Comparison of ENCODE assay signal across 14 cellular contexts in the genomic region with DNA sequence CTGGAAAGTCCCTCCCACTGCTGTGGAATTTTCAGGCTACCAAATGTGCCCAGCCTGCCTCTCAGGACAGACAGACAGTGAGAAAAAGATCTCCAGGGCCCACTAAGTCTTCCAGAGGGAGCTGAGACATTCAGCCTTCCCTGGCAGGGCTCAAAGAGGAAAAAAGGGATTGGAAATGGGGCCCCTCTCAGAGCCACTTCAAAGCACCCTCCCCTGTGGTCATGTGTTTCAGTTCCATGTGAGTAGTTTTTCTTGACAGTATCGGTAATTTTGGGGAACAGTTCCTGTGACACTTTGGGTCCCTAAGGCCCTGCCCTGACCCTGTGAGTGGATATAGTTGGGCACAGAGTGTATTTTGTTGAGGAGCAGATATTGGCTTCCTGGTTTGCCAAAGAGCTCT. TPM values are rescaled to one million over a fixed set of nuclear protein-coding genes. Genes with fewer than 3 reads are reported as not detected.
DNase-seq lines count a peak whose midpoint lies in the region; ATAC-seq, FAIRE-seq and TF ChIP-seq lines count a peak whose summit lies in the region.
"Had no signal": no experiment of that assay in that cellular context is flagged by ENCODE, and none has a peak within 500 bp of the region (broad histone marks: within the 10 kb centered on the region; RNA-seq: fewer than 3 reads in every experiment).

No MANE protein-coding gene starts in this region.

- ATAC-seq in Right ventricle myocardium superior (ENCODE audit: poor library complexity) (no peak), HG02870 (IDR thresholded peaks at IDR 0.05; ENCODE audit: unreplicated experiment) (peak; percentile 15)
- no peak for ATAC-seq in stimulated activated effector memory CD8-positive, alpha-beta T cell treated with anti-CD3 and anti-CD28 coated beads, Interleukin-12 subunit alpha, Interleukin-12 subunit beta, amount 100 ng/mL, for 72 hours

- H2AFZ ChIP-seq in astrocyte (ENCODE audit: low read depth, low read length), result no peak overlapping the region

- peaks cover 45% of the 10 kb centered on the region for H3K4me1 Mint-ChIP-seq in astrocyte (ENCODE audit: low read depth, unreplicated experiment)
- peaks cover 67% of the 10 kb centered on the region for H3K4me1 Mint-ChIP-seq in stimulated activated effector memory CD8-positive, alpha-beta T cell treated with anti-CD3 and anti-CD28 coated beads, Interleukin-12 subunit alpha, Interleukin-12 subunit beta, amount 100 ng/mL, for 72 hours

- H3K36me3 ChIP-seq in cardiac muscle cell (no peaks in the 10 kb centered on the region), astrocyte (ENCODE audit: insufficient read depth, low read length) (no peaks in the 10 kb centered on the region)
- H3K36me3 ChIP-seq: colonic mucosa, ovary had no signal

- peaks cover 2% of the 10 kb centered on the region for H3K9me3 Mint-ChIP-seq in astrocyte (ENCODE audit: unreplicated experiment)
- no peaks in the 10 kb centered on the region for H3K9me3 Mint-ChIP-seq in stimulated activated effector memory CD8-positive, alpha-beta T cell treated with anti-CD3 and anti-CD28 coated beads, Interleukin-12 subunit alpha, Interleukin-12 subunit beta, amount 100 ng/mL, for 72 hours

- H3K27me3 ChIP-seq in cardiac muscle cell (no peaks in the 10 kb centered on the region), astrocyte (ENCODE audit: insufficient read depth, low read length) (no peaks in the 10 kb centered on the region)
- H3K27me3 ChIP-seq: colonic mucosa, ovary had no signal

- intact Hi-C loops in Right ventricle myocardium superior (cut with DNase I), result no loop called here

- H3K27ac ChIP-seq in cardiac muscle cell, result peak overlapping the region; percentile 69
- no peak overlapping the region for H3K27ac ChIP-seq in astrocyte (ENCODE audit: low read depth, low read length)
- H3K27ac ChIP-seq: colonic mucosa, ovary had no signal

- peaks cover 99% of the 10 kb centered on the region for H3K79me2 ChIP-seq in astrocyte (ENCODE audit: insufficient read depth, low read length)

- TF ChIP-seq CTCF in cardiac muscle cell (IDR thresholded peaks at IDR 0.05; ENCODE audit: low read depth, low read length) (no peak), astrocyte (IDR thresholded peaks at IDR 0.05; ENCODE audit: insufficient read depth, low read depth, low read length) (no peak), foreskin fibroblast (IDR thresholded peaks at IDR 0.05; ENCODE audit: low read depth, low read length) (no peak)

- H3K27ac Mint-ChIP-seq in astrocyte (ENCODE audit: unreplicated experiment), result peak overlapping the region; percentile 58
- H3K27ac Mint-ChIP-seq in stimulated activated effector memory CD8-positive, alpha-beta T cell treated with anti-CD3 and anti-CD28 coated beads, Interleukin-12 subunit alpha, Interleukin-12 subunit beta, amount 100 ng/mL, for 72 hours, result peak overlapping the region; percentile 67

- peaks cover 98% of the 10 kb centered on the region for H4K20me1 ChIP-seq in astrocyte (ENCODE audit: insufficient read depth, low read length)

- H3K4me2 ChIP-seq in astrocyte (ENCODE audit: low read length), result no peak overlapping the region

- no peak overlapping the region for H3K4me3 ChIP-seq in cardiac muscle cell
- H3K4me3 ChIP-seq in astrocyte (ENCODE audit: insufficient read depth, low read depth, low read length), result no peak overlapping the region
- H3K4me3 ChIP-seq in foreskin fibroblast (ENCODE audit: low read depth in 1 of 2, low read length in 2 of 2), result no peak overlapping the region
- H3K4me3 ChIP-seq: colonic mucosa, ovary had no signal

- no peak overlapping the region for H3K9ac ChIP-seq in astrocyte (ENCODE audit: low read length)

- no peak for FAIRE-seq in astrocyte (lab: Jason Lieb, UNC)

- H3K9me3 ChIP-seq in cardiac muscle cell (ENCODE audit: low read depth), result no peaks in the 10 kb centered on the region
- no peaks in the 10 kb centered on the region for H3K9me3 ChIP-seq in astrocyte (ENCODE audit: insufficient read depth, low read depth, low read length)
- H3K9me3 ChIP-seq: colonic mucosa, ovary had no signal

- H3K27me3 Mint-ChIP-seq in astrocyte (ENCODE audit: low read depth, unreplicated experiment), result no peaks in the 10 kb centered on the region

- peaks cover 2% of the 10 kb centered on the region for H3K36me3 Mint-ChIP-seq in astrocyte (ENCODE audit: low read depth, unreplicated experiment)
- peaks cover 22% of the 10 kb centered on the region for H3K36me3 Mint-ChIP-seq in stimulated activated effector memory CD8-positive, alpha-beta T cell treated with anti-CD3 and anti-CD28 coated beads, Interleukin-12 subunit alpha, Interleukin-12 subunit beta, amount 100 ng/mL, for 72 hours

- H3K4me1 ChIP-seq in cardiac muscle cell (ENCODE audit: low read depth) (peaks cover 22% of the 10 kb centered on the region), astrocyte (ENCODE audit: insufficient read depth, low read length) (peaks cover 11% of the 10 kb centered on the region)

- DNase-seq in cardiac muscle cell (ENCODE audit: low read depth in 1 of 2, low spot score in 1 of 2), result no peak
- no peak for DNase-seq in Right ventricle myocardium superior
- DNase-seq in astrocyte (ENCODE audit: low read depth), result no peak
- DNase-seq in stimulated activated effector memory CD8-positive, alpha-beta T cell treated with anti-CD3 and anti-CD28 coated beads, Interleukin-12 subunit alpha, Interleukin-12 subunit beta, amount 100 ng/mL, for 72 hours (ENCODE audit: low spot score in 2 of 2), result no peak
- no peak for DNase-seq in epidermal melanocyte (ENCODE audit: insufficient read length, low spot score)
- DNase-seq in foreskin fibroblast, result no peak
- no peak for DNase-seq in NCI-H2029 (lab: John Stamatoyannopoulos, UW)
- DNase-seq: colonic mucosa, DMS53, NCI-H1436 treated with DMSO at 0.1 percent for 48 hours, NCI-H524, ovary, T-helper 9 cell had no signal

- H3K4me3 Mint-ChIP-seq in astrocyte (ENCODE audit: unreplicated experiment), result no peak overlapping the region
- H3K4me3 Mint-ChIP-seq in stimulated activated effector memory CD8-positive, alpha-beta T cell treated with anti-CD3 and anti-CD28 coated beads, Interleukin-12 subunit alpha, Interleukin-12 subunit beta, amount 100 ng/mL, for 72 hours, result no peak overlapping the region

RNA-seq across cellular contexts. Expression of gene LARP1, which starts 25.0 kb away (rescaled TPM):
- total RNA-seq in cardiac muscle cell (70.6 and 97.8 TPM in 2 replicates), Right ventricle myocardium superior (151 TPM), astrocyte (234 and 243 TPM in 2 replicates)
- polyA plus RNA-seq in cardiac muscle cell, result 40.7 and 57.6 TPM in 2 replicates
